In genomic region chr7:2802504-2803341, GRCh38 we compare ENCODE assay signal across 1 cellular context.
TF ChIP-seq lines count a peak whose summit lies in the region.

No MANE protein-coding gene starts in this region.

TF ChIP-seq in HepG2, 621 proteins besides CTCF, POLR2A, EP300 and RAD21 (continued from another document and continues in another):
- no peak for TF ChIP-seq NFAT5 (CRISPR knock-in tag; IDR thresholded peaks at IDR 0.05)
- TF ChIP-seq SP1 (IDR thresholded peaks at IDR 0.05) = no peak
- TF ChIP-seq SP1 (CRISPR knock-in tag; IDR thresholded peaks at IDR 0.05) = 0 out of 2 replicates have a peak, but pooled peaks have one; percentile 33
- TF ChIP-seq RXRA (CRISPR knock-in tag; IDR thresholded peaks at IDR 0.05) = peak; percentile 50; the same call in 1 of the 2 replicates
- no peak for TF ChIP-seq GLI4 (CRISPR knock-in tag; IDR thresholded peaks at IDR 0.05; ENCODE audit: borderline replicate concordance)
- TF ChIP-seq ZBTB26 (CRISPR knock-in tag; IDR thresholded peaks at IDR 0.05; ENCODE audit: borderline replicate concordance) = no peak
- TF ChIP-seq ZMYM2 (CRISPR knock-in tag; IDR thresholded peaks at IDR 0.05) = peak; percentile 42; the same call in 1 of the 2 replicates
- no peak for TF ChIP-seq ONECUT2 (CRISPR knock-in tag; IDR thresholded peaks at IDR 0.05)
- peak; percentile 77 for TF ChIP-seq HOXA3 (CRISPR knock-in tag; IDR thresholded peaks at IDR 0.05)
- TF ChIP-seq ARNTL (CRISPR knock-in tag; IDR thresholded peaks at IDR 0.05) = peak; percentile 61; the same call in 1 of the 2 replicates
- no peak for TF ChIP-seq ZBTB7B (CRISPR knock-in tag; IDR thresholded peaks at IDR 0.05)
- TF ChIP-seq TRAFD1 (CRISPR knock-in tag; IDR thresholded peaks at IDR 0.05; ENCODE audit: borderline replicate concordance) = no peak
- peak; percentile 37 for TF ChIP-seq RBM22 (optimal IDR thresholded peaks at IDR 0.05; ENCODE audit: low read length)
- TF ChIP-seq FIP1L1 (IDR thresholded peaks at IDR 0.05; ENCODE audit: borderline replicate concordance, insufficient read depth, low read depth, low read length) = no peak
- no peak for TF ChIP-seq ZBTB39 (CRISPR knock-in tag; IDR thresholded peaks at IDR 0.05)
- TF ChIP-seq TMF1 (CRISPR knock-in tag; IDR thresholded peaks at IDR 0.05; ENCODE audit: low read depth) = no peak
- no peak for TF ChIP-seq SYNCRIP (IDR thresholded peaks at IDR 0.05; ENCODE audit: insufficient read depth, low read depth, low read length)
- TF ChIP-seq GATAD1 (CRISPR knock-in tag; IDR thresholded peaks at IDR 0.05) = no peak; the same call in 1 of the 2 replicates
- no peak for TF ChIP-seq NONO (IDR thresholded peaks at IDR 0.05)
- no peak for TF ChIP-seq NONO (CRISPR knock-in tag; conservative IDR thresholded peaks at IDR 0.05)
- TF ChIP-seq ZNF232 (CRISPR knock-in tag; IDR thresholded peaks at IDR 0.05; ENCODE audit: borderline replicate concordance) = no peak
- TF ChIP-seq SP4 (CRISPR knock-in tag; IDR thresholded peaks at IDR 0.05) = no peak
- TF ChIP-seq ZBTB44 (CRISPR knock-in tag; IDR thresholded peaks at IDR 0.05) = no peak
- TF ChIP-seq PBX3 (CRISPR knock-in tag; IDR thresholded peaks at IDR 0.05; ENCODE audit: borderline replicate concordance) = no peak
- TF ChIP-seq SP2 (CRISPR knock-in tag; IDR thresholded peaks at IDR 0.05) = no peak
- TF ChIP-seq AHR (CRISPR knock-in tag; IDR thresholded peaks at IDR 0.05) = no peak
- no peak for TF ChIP-seq NPAS2 (CRISPR knock-in tag; IDR thresholded peaks at IDR 0.05; ENCODE audit: borderline replicate concordance)
- TF ChIP-seq POGZ (CRISPR knock-in tag; IDR thresholded peaks at IDR 0.05) = peak; percentile 77
- TF ChIP-seq ZNF430 (CRISPR knock-in tag; IDR thresholded peaks at IDR 0.05) = peak; percentile 90; the same call in 1 of the 2 replicates
- peak; percentile 91; the same call in 1 of the 2 replicates for TF ChIP-seq ZBTB4 (CRISPR knock-in tag; IDR thresholded peaks at IDR 0.05; ENCODE audit: borderline replicate concordance)
- TF ChIP-seq SMC3 (IDR thresholded peaks at IDR 0.05; ENCODE audit: low read length) = no peak
- 0 out of 2 replicates have a peak, but pooled peaks have one; percentile 60 for TF ChIP-seq ZNF160 (CRISPR knock-in tag; IDR thresholded peaks at IDR 0.05)
- peak; percentile 78 for TF ChIP-seq FOSL2 (CRISPR knock-in tag; IDR thresholded peaks at IDR 0.05)
- TF ChIP-seq ZBTB25 (CRISPR knock-in tag; IDR thresholded peaks at IDR 0.05) = 0 out of 2 replicates have a peak, but pooled peaks have one; percentile 21
- TF ChIP-seq ATF7 (IDR thresholded peaks at IDR 0.05) = no peak
- TF ChIP-seq ATF7 (CRISPR knock-in tag; IDR thresholded peaks at IDR 0.05) = no peak
- no peak for TF ChIP-seq FOXK2 (IDR thresholded peaks at IDR 0.05)
- no peak for TF ChIP-seq SRY (CRISPR knock-in tag; IDR thresholded peaks at IDR 0.05)
- no peak for TF ChIP-seq SRSF9 (IDR thresholded peaks at IDR 0.05; ENCODE audit: borderline replicate concordance, insufficient read depth, low read depth, low read length, poor library complexity, severe bottlenecking)
- no peak for TF ChIP-seq BORCS8-MEF2B (CRISPR knock-in tag; IDR thresholded peaks at IDR 0.05)
- TF ChIP-seq STAG1 (CRISPR knock-in tag; IDR thresholded peaks at IDR 0.05) = peak; percentile 12; the same call in 1 of the 2 replicates
- no peak for TF ChIP-seq ZNF597 (CRISPR knock-in tag; IDR thresholded peaks at IDR 0.05)
- peak; percentile 66; the same call in 1 of the 2 replicates for TF ChIP-seq TARDBP (CRISPR knock-in tag; IDR thresholded peaks at IDR 0.05)
- TF ChIP-seq ZFX (CRISPR knock-in tag; IDR thresholded peaks at IDR 0.05; ENCODE audit: low read depth) = peak; percentile 57; the same call in 1 of the 2 replicates
- no peak for TF ChIP-seq ZNF703 (CRISPR knock-in tag; IDR thresholded peaks at IDR 0.05; ENCODE audit: borderline replicate concordance)
- TF ChIP-seq ZNF580 (CRISPR knock-in tag; IDR thresholded peaks at IDR 0.05; ENCODE audit: borderline replicate concordance, low read depth) = peak; percentile 42; the same call in 1 of the 2 replicates
